ENCODE assay signal across 17 cellular contexts in the genomic region with DNA sequence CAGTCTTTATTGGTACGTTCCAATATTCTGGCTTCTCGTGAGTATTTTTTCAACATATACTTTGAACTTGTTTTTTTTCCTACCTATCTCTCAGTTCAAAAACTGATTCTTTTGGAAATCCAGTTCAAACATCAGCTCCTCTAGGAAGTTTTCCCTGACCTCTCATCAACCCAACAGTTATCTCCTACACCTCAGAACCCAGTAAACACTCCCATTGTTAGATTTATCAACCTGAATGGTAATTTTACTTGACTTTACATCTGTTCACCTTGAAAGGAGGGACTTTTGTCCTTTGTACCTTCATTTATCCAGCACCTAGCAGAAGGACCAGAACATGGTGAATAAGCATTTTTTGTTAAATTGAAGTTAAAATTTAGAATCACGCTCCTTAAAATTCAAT. TPM values are rescaled to one million over a fixed set of nuclear protein-coding genes. Genes with fewer than 3 reads are reported as not detected.
DNase-seq lines count a peak whose midpoint lies in the region; ATAC-seq and TF ChIP-seq lines count a peak whose summit lies in the region.
"Had no signal": no experiment of that assay in that cellular context is flagged by ENCODE, and none has a peak within 500 bp of the region (broad histone marks: within the 10 kb centered on the region; RNA-seq: fewer than 3 reads in every experiment).

No MANE protein-coding gene starts in this region.

- no peak overlapping the region for H2AFZ ChIP-seq in hepatocyte

- H3K27me3 ChIP-seq in HUES6 (ENCODE audit: control insufficient read depth, insufficient read depth, low read length) (no peaks in the 10 kb centered on the region), hepatocyte (no peaks in the 10 kb centered on the region)

- no peak overlapping the region for H3K4me3 Mint-ChIP-seq in activated naive CD4-positive, alpha-beta T cell treated with anti-CD3 and anti-CD28 coated beads, Interleukin-2, amount 50 U/mL, for 24 hours
- H3K4me3 Mint-ChIP-seq: CD4-positive, alpha-beta T cell; H9 had no signal

- ATAC-seq in HG03025 (IDR thresholded peaks at IDR 0.05; ENCODE audit: low FRiP score, unreplicated experiment): no peak
- no peak for ATAC-seq in stimulated activated naive CD8-positive, alpha-beta T cell treated with anti-CD3 and anti-CD28 coated beads, Interleukin-15, Interleukin-2, amounts not matched to agents 100 U/mL and 50 U/mL, for 24 hours
- ATAC-seq: A549 had no signal

- H3K4me2 ChIP-seq in hepatocyte: peak overlapping the region; percentile 25
- H3K4me2 ChIP-seq: A549 had no signal

- no peak overlapping the region for H3K9ac ChIP-seq in HUES6 (ENCODE audit: low read length)

- peaks cover 41% of the 10 kb centered on the region for H3K4me1 Mint-ChIP-seq in activated naive CD4-positive, alpha-beta T cell treated with anti-CD3 and anti-CD28 coated beads, Interleukin-2, amount 50 U/mL, for 24 hours

- H3K9me3 ChIP-seq in HUES6 (ENCODE audit: control insufficient read depth, insufficient read depth, low read depth, low read length): no peaks in the 10 kb centered on the region
- no peaks in the 10 kb centered on the region for H3K9me3 ChIP-seq in hepatocyte (ENCODE audit: low read depth)
- H3K9me3 ChIP-seq: A549 had no signal

- peak overlapping the region; percentile 63 for H3K27ac Mint-ChIP-seq in activated naive CD4-positive, alpha-beta T cell treated with anti-CD3 and anti-CD28 coated beads, Interleukin-2, amount 50 U/mL, for 24 hours
- H3K27ac Mint-ChIP-seq: CD4-positive, alpha-beta T cell; H9 had no signal

- 0 out of 2 replicates have a peak overlapping the region, but pooled peaks have one; percentile 1 for H3K27ac ChIP-seq in HUES6 (ENCODE audit: low read depth, low read length)
- H3K27ac ChIP-seq in hepatocyte: peak overlapping the region; percentile 14
- H3K27ac ChIP-seq: 22Rv1, A549, C4-2B, HL-60 had no signal

- no peaks in the 10 kb centered on the region for H3K4me1 ChIP-seq in HUES6 (ENCODE audit: control insufficient read depth, insufficient read depth, low read length)
- no peaks in the 10 kb centered on the region for H3K4me1 ChIP-seq in hepatocyte (ENCODE audit: insufficient read depth)
- H3K4me1 ChIP-seq: A549 had no signal

- H3K4me3 ChIP-seq in HUES6 (ENCODE audit: low read depth, low read length): no peak overlapping the region
- no peak overlapping the region for H3K4me3 ChIP-seq in hepatocyte
- H3K4me3 ChIP-seq: A549 had no signal

- H3K27me3 Mint-ChIP-seq in activated naive CD4-positive, alpha-beta T cell treated with anti-CD3 and anti-CD28 coated beads, Interleukin-2, amount 50 U/mL, for 24 hours: no peaks in the 10 kb centered on the region
- H3K27me3 Mint-ChIP-seq: CD4-positive, alpha-beta T cell had no signal

- H3K36me3 ChIP-seq in HUES6 (ENCODE audit: control insufficient read depth, insufficient read depth, low read length) (peaks cover 3% of the 10 kb centered on the region; the same call in 1 of the 2 replicates), hepatocyte (replicated peaks; ENCODE audit: insufficient read depth, low read depth) (no peaks in the 10 kb centered on the region)

- TF ChIP-seq CTCF in hepatocyte (IDR thresholded peaks at IDR 0.05; ENCODE audit: poor library complexity): no peak

- WGBS in hepatocyte (ENCODE audit: low lambda C conversion rate, missing lambda C conversion rate): 78% methylated on average over 3 of the region's 3 CpGs

- H4K20me1 ChIP-seq in hepatocyte (ENCODE audit: insufficient read depth, poor library complexity, severe bottlenecking): no peaks in the 10 kb centered on the region

- H3K9me2 ChIP-seq in hepatocyte (replicated peaks; ENCODE audit: insufficient read depth): no peaks in the 10 kb centered on the region

- no peak for DNase-seq in activated naive CD4-positive, alpha-beta T cell (lab: John Stamatoyannopoulos, UW)
- DNase-seq in hepatocyte (ENCODE audit: low spot score) (no peak), GOT3 (lab: John Stamatoyannopoulos, UW) (no peak)
- DNase-seq in stimulated activated naive CD8-positive, alpha-beta T cell treated with anti-CD3 and anti-CD28 coated beads, Interleukin-15, Interleukin-2, amounts not matched to agents 100 U/mL and 50 U/mL, for 24 hours: no peak
- DNase-seq: AML-193; CD4-positive, alpha-beta T cell; DMS153; DMS79; GDM1; H9 had no signal

- peaks cover 26% of the 10 kb centered on the region for H3K36me3 Mint-ChIP-seq in activated naive CD4-positive, alpha-beta T cell treated with anti-CD3 and anti-CD28 coated beads, Interleukin-2, amount 50 U/mL, for 24 hours

- no peaks in the 10 kb centered on the region for H3K9me3 Mint-ChIP-seq in activated naive CD4-positive, alpha-beta T cell treated with anti-CD3 and anti-CD28 coated beads, Interleukin-2, amount 50 U/mL, for 24 hours
- H3K9me3 Mint-ChIP-seq: CD4-positive, alpha-beta T cell; H9 had no signal

- H3K79me2 ChIP-seq in hepatocyte: peaks cover 81% of the 10 kb centered on the region

RNA-seq across cellular contexts. Expression of gene CAMK2D, which starts 13.6 kb away (rescaled TPM):
- total RNA-seq in hepatocyte: 98.2 and 99.1 TPM in 2 replicates
- 34.7 and 36.8 TPM in 2 replicates for polyA plus RNA-seq in hepatocyte
